ENCODE assay signal across 24 cellular contexts in genomic region chr4:83171640-83172039, GRCh38. TPM values are rescaled to one million over a fixed set of nuclear protein-coding genes. Genes with fewer than 3 reads are reported as not detected.
DNase-seq lines count a peak whose midpoint lies in the region; ATAC-seq, FAIRE-seq and TF ChIP-seq lines count a peak whose summit lies in the region.
"Had no signal": no experiment of that assay in that cellular context is flagged by ENCODE, and none has a peak within 500 bp of the region (broad histone marks: within the 10 kb centered on the region; RNA-seq: fewer than 3 reads in every experiment).

No MANE protein-coding gene starts in this region.

- ATAC-seq in GM19452 (IDR thresholded peaks at IDR 0.05; ENCODE audit: unreplicated experiment), result no peak
- ATAC-seq: mucosa of descending colon, Panc1, sciatic nerve had no signal

- no TSS peak for BruUV-seq in endothelial cell of umbilical vein (replicated peaks; lab: Mats Ljungman, UMichigan)

- H3K9me3 ChIP-seq in endothelial cell of umbilical vein (replicated peaks; ENCODE audit: control insufficient read depth, insufficient read depth, low read length), result no peaks in the 10 kb centered on the region
- H3K9me3 ChIP-seq in mesodermal cell (ENCODE audit: control insufficient read depth, low read length), result peaks cover 7% of the 10 kb centered on the region
- H3K9me3 ChIP-seq: mucosa of descending colon, SK-N-SH, suprapubic skin had no signal

- FAIRE-seq in endothelial cell of umbilical vein (lab: Jason Lieb, UNC) (no peak), frontal cortex (lab: Jason Lieb, UNC) (no peak)
- FAIRE-seq: colon, urothelium cell line had no signal

- no peak overlapping the region for H3K27ac ChIP-seq in endothelial cell of umbilical vein (ENCODE audit: insufficient read depth, low read depth, low read length)
- peak overlapping the region; percentile 33 for H3K27ac ChIP-seq in mesodermal cell (ENCODE audit: low read depth, low read length, severe bottlenecking)
- H3K27ac ChIP-seq: brain microvascular endothelial cell, C4-2B, left ventricle myocardium inferior, suprapubic skin had no signal

- no peak overlapping the region for H3K4me2 ChIP-seq in endothelial cell of umbilical vein (ENCODE audit: insufficient read depth, low read length)
- H3K4me2 ChIP-seq: SK-N-SH had no signal

- dilution Hi-C loops in endothelial cell of umbilical vein (cut with MboI; ENCODE audit: extremely low pct_ligation_motif_present, low sequenced_read_pairs), result no loop called here

- no peak overlapping the region for H3K9ac ChIP-seq in endothelial cell of umbilical vein (replicated peaks; ENCODE audit: extremely low read depth, insufficient read depth, low read length)
- H3K9ac ChIP-seq: SK-N-SH had no signal

- peak overlapping the region; percentile 9 for H2AFZ ChIP-seq in endothelial cell of umbilical vein (ENCODE audit: low read depth, low read length)

- no peaks in the 10 kb centered on the region for H3K9me1 ChIP-seq in endothelial cell of umbilical vein (replicated peaks; ENCODE audit: control insufficient read depth, extremely low read depth, insufficient read depth, low read length)

- H3K36me3 ChIP-seq in endothelial cell of umbilical vein (ENCODE audit: control insufficient read depth in 2 of 2, extremely low read depth in 1 of 2, insufficient read depth in 2 of 2, low read length in 2 of 2) (no peaks in the 10 kb centered on the region), mesodermal cell (ENCODE audit: control insufficient read depth, insufficient read depth, low read length) (no peaks in the 10 kb centered on the region)
- H3K36me3 ChIP-seq: brain microvascular endothelial cell, left ventricle myocardium inferior, suprapubic skin, WERI-Rb-1 had no signal

- intact Hi-C loops in endothelial cell of umbilical vein (cut with micrococcal nuclease), result no loop called here

- CTCF ChIA-PET in endothelial cell of umbilical vein (lab: Charles Lee), result no interaction called here

- H3K4me3 ChIP-seq in endothelial cell of umbilical vein (replicated peaks in 1 of 3; ENCODE audit: insufficient read depth in 1 of 3, low read depth in 1 of 3, low read length in 3 of 3) (no peak overlapping the region), mesodermal cell (ENCODE audit: extremely low read depth, insufficient read depth, low read length, poor library complexity, severe bottlenecking) (no peak overlapping the region)
- H3K4me3 ChIP-seq: left ventricle myocardium inferior, mucosa of descending colon, suprapubic skin had no signal

- no peak for TF ChIP-seq POLR2A in endothelial cell of umbilical vein (IDR thresholded peaks at IDR 0.05; ENCODE audit: low read depth, low read length)

- no peaks in the 10 kb centered on the region for H4K20me1 ChIP-seq in endothelial cell of umbilical vein (replicated peaks; ENCODE audit: control insufficient read depth, extremely low read depth, insufficient read depth, low read length)

- peak; percentile 91 for DNase-seq in COLO829 (ENCODE audit: low spot score)
- DNase-seq in RPMI7951 (ENCODE audit: low read depth), result peak; percentile 22
- no peak for DNase-seq in endothelial cell of umbilical vein (ENCODE audit: low read depth, low spot score)
- no peak for DNase-seq in frontal cortex (ENCODE audit: low spot score in 2 of 2)
- no peak for DNase-seq in NCI-H524 treated with DMSO at 0.1 percent for 48 hours (lab: John Stamatoyannopoulos, UW)
- no peak for DNase-seq in H4 (ENCODE audit: low spot score)
- DNase-seq: activated effector memory CD4-positive, alpha-beta T cell treated with anti-CD3 and anti-CD28 coated beads, Interleukin-2, amount 50 U/mL, for 16 hours; brain microvascular endothelial cell; DMS153; left ventricle myocardium inferior; mucosa of descending colon; NCI-H2029 treated with DMSO at 0.1 percent for 48 hours; SK-N-SH; stimulated activated CD4-positive, alpha-beta T cell treated with anti-CD3 and anti-CD28 coated beads, Interleukin-15, amount 100 ng/mL, for 24 hours; WERI-Rb-1 had no signal

- no peaks in the 10 kb centered on the region for H3K27me3 ChIP-seq in endothelial cell of umbilical vein (ENCODE audit: control insufficient read depth in 2 of 2, insufficient read depth in 2 of 2, low read length in 2 of 2)
- H3K27me3 ChIP-seq: brain microvascular endothelial cell, suprapubic skin had no signal

- TF ChIP-seq CTCF in endothelial cell of umbilical vein (IDR thresholded peaks at IDR 0.05; ENCODE audit: extremely low read depth in 1 of 2, insufficient read depth in 1 of 2, low read depth in 1 of 2, low read length in 2 of 2), result no peak

- no peaks in the 10 kb centered on the region for H3K79me2 ChIP-seq in endothelial cell of umbilical vein (ENCODE audit: control insufficient read depth, insufficient read depth, low read length)

- POLR2A ChIA-PET in endothelial cell of umbilical vein (lab: Charles Lee), result no interaction called here

- peaks cover 7% of the 10 kb centered on the region for H3K4me1 ChIP-seq in endothelial cell of umbilical vein (ENCODE audit: control insufficient read depth, extremely low read depth, insufficient read depth, low read length)
- no peaks in the 10 kb centered on the region for H3K4me1 ChIP-seq in mesodermal cell (ENCODE audit: control insufficient read depth, insufficient read depth, low read length, poor library complexity, severe bottlenecking)
- H3K4me1 ChIP-seq: left ventricle myocardium inferior, suprapubic skin had no signal

- WGBS in mesodermal cell (ENCODE audit: insufficient coverage in 2 of 2), 2 experiments, result 86% methylated on average over 1 of the region's 2 CpGs

TF ChIP-seq in endothelial cell of umbilical vein, 7 proteins besides CTCF, POLR2A, EP300 and RAD21:
- TF ChIP-seq GATA2 (IDR thresholded peaks at IDR 0.05; ENCODE audit: insufficient read depth, insufficient read length, low read depth, low read length) (no peak), POLR2AphosphoS5 (IDR thresholded peaks at IDR 0.05; ENCODE audit: insufficient read depth, low read depth, low read length) (no peak), FOS (IDR thresholded peaks at IDR 0.05; ENCODE audit: borderline replicate concordance, insufficient read depth, low read length) (no peak), EZH2 (IDR thresholded peaks at IDR 0.05; ENCODE audit: borderline replicate concordance, low read depth, low read length, severe bottlenecking) (no peak), MYC (IDR thresholded peaks at IDR 0.05; ENCODE audit: low read depth, low read length) (no peak), JUN (IDR thresholded peaks at IDR 0.05; ENCODE audit: borderline replicate concordance, insufficient read depth, insufficient read length, low read depth) (no peak), MAX (IDR thresholded peaks at IDR 0.05; ENCODE audit: insufficient read depth, insufficient read length) (no peak)

RNA-seq across cellular contexts. Expression of gene PLAC8, which starts 57.1 kb away (rescaled TPM):
- total RNA-seq in RPMI7951 (2014; rRNA removed; shearing (Covaris generic)), result 0.39 and 0.96 TPM in 2 replicates
- total RNA-seq in endothelial cell of umbilical vein (5.7 and 12.1 TPM in 2 replicates), frontal cortex (0.41 TPM)
- polyA plus RNA-seq in endothelial cell of umbilical vein, result 4.1 and 4.9 TPM in 2 replicates
- 3.9 and 4.1 TPM in 2 replicates for polyA plus RNA-seq in endothelial cell of umbilical vein (2011; cell fraction: cytosol; rRNA removed)
- 1.9 and 2.1 TPM in 2 replicates for polyA plus RNA-seq in endothelial cell of umbilical vein (2011; cell fraction: nucleus; rRNA removed)
- polyA plus RNA-seq in endothelial cell of umbilical vein (2012), result 8.0 and 14.5 TPM in 2 replicates
- polyA minus RNA-seq in endothelial cell of umbilical vein, result 3.0 and 5.9 TPM in 2 replicates
- polyA minus RNA-seq in endothelial cell of umbilical vein (2011; cell fraction: cytosol; rRNA and poly(A)+ RNA removed), result 8.1 TPM
- polyA minus RNA-seq in endothelial cell of umbilical vein (2011; cell fraction: nucleus; rRNA and poly(A)+ RNA removed), result 1.2 and 1.3 TPM in 2 replicates
- polyA plus RNA-seq in mesodermal cell (2013, experiment 1 of 2), result 4.3 TPM
- polyA plus RNA-seq in mesodermal cell (2013, experiment 2 of 2), result 4.5 TPM
- total RNA-seq in H4 (2014; rRNA removed; shearing (Covaris generic)), result 17.0 and 18.2 TPM in 2 replicates
- polyA plus RNA-seq: neural cell had no signal

Comparison
In these comparisons a context has a peak if more than half of its experiments do, and no peak if none do; other contexts are left out.
1. DNase-seq: peak in COLO829 (single experiment) and RPMI7951 (single experiment); none in endothelial cell of umbilical vein (single experiment), frontal cortex (0 of 2), NCI-H524 treated with DMSO at 0.1 percent for 48 hours (single experiment) and H4 (single experiment).